In the genomic region with DNA sequence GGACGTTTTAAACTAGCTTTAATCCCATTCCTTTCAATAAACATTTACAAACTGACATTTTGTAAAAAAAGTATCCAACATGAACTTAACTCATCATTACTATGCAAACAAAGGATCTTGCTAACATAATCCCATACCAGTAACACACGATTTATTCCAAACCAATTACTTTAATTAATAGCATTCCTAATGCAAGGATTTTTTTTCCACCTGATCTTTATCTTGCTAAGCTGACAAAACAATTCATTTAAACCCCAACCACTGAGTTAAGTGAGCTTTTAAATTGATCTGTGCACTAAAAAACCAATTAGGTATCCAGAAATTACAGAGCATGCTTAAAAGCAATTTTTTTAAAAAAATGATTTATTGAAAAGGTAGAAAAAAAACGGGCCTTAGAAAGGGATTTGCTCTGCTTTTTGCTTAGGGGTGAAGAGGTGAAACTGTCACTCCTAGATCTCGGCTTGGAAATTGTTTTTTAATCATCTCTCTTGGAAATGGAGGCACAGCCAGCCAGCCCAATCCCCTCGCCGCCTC, we compare ENCODE assay signal across 8 cellular contexts. TPM values are rescaled to one million over a fixed set of nuclear protein-coding genes. Genes with fewer than 3 reads are reported as not detected.
DNase-seq lines count a peak whose midpoint lies in the region; ATAC-seq and TF ChIP-seq lines count a peak whose summit lies in the region.

No MANE protein-coding gene starts in this region.

- H3K27ac ChIP-seq in SK-N-SH (ENCODE audit: low read depth in 2 of 2, low read length in 1 of 2) (no peak overlapping the region), suprapubic skin (peak overlapping the region; percentile 92)

- peak overlapping the region; percentile 78 for H3K4me3 Mint-ChIP-seq in activated naive CD8-positive, alpha-beta T cell treated with anti-CD3 and anti-CD28 coated beads, Interleukin-2, amount 10 ng/mL, durations not matched to agents 7 days and 5 days

- H3K4me1 Mint-ChIP-seq in activated naive CD8-positive, alpha-beta T cell treated with anti-CD3 and anti-CD28 coated beads, Interleukin-2, amount 10 ng/mL, durations not matched to agents 7 days and 5 days, result peaks cover 32% of the 10 kb centered on the region

- TF ChIP-seq CTCF in SK-N-SH (IDR thresholded peaks at IDR 0.05), result no peak
- no peak for TF ChIP-seq CTCF in kidney epithelial cell (IDR thresholded peaks at IDR 0.05; ENCODE audit: insufficient read depth, low read length, poor library complexity, severe bottlenecking)
- TF ChIP-seq CTCF in suprapubic skin (IDR thresholded peaks at IDR 0.05), result no peak

- TF ChIP-seq RAD21 in SK-N-SH (IDR thresholded peaks at IDR 0.05; ENCODE audit: low read length), result no peak

- H3K27me3 ChIP-seq in SK-N-SH (ENCODE audit: insufficient read depth) (no peaks in the 10 kb centered on the region), kidney epithelial cell (ENCODE audit: control insufficient read depth, insufficient read depth, low read length) (no peaks in the 10 kb centered on the region), suprapubic skin (no peaks in the 10 kb centered on the region)

- no peaks in the 10 kb centered on the region for H3K9me3 ChIP-seq in SK-N-SH
- H3K9me3 ChIP-seq in suprapubic skin, result no peaks in the 10 kb centered on the region

- peaks cover 7% of the 10 kb centered on the region for H3K36me3 Mint-ChIP-seq in activated naive CD8-positive, alpha-beta T cell treated with anti-CD3 and anti-CD28 coated beads, Interleukin-2, amount 10 ng/mL, durations not matched to agents 7 days and 5 days

- no peak for DNase-seq in SK-N-SH
- no peak for DNase-seq in activated naive CD8-positive, alpha-beta T cell treated with anti-CD3 and anti-CD28 coated beads, Interleukin-2, amount 10 ng/mL, durations not matched to agents 7 days and 5 days
- no peak for DNase-seq in kidney epithelial cell (ENCODE audit: low read depth)
- DNase-seq in suprapubic skin (ENCODE audit: low spot score in 2 of 2), result no peak
- DNase-seq in GM19238 (ENCODE audit: insufficient read length, low spot score), result no peak
- no peak for DNase-seq in HUDEP-2 (lab: John Stamatoyannopoulos, UW; ENCODE audit: unreplicated experiment in 76 of 76)

- peak overlapping the region; percentile 89; the same call in 1 of the 2 replicates for H2AFZ ChIP-seq in SK-N-SH (ENCODE audit: low read depth)

- ATAC-seq in SK-N-SH treated with all-trans-retinoic acid at 6 μM for 48 hours, result no peak
- no peak for ATAC-seq in activated naive CD8-positive, alpha-beta T cell treated with anti-CD3 and anti-CD28 coated beads, Interleukin-2, amount 10 ng/mL, durations not matched to agents 7 days and 5 days (ENCODE audit: low read depth)
- no peak for ATAC-seq in HG03354 (IDR thresholded peaks at IDR 0.05; ENCODE audit: poor library complexity, severe bottlenecking, unreplicated experiment)

- TF ChIP-seq EP300 in SK-N-SH (IDR thresholded peaks at IDR 0.05; ENCODE audit: borderline replicate concordance in 1 of 2, low read depth in 1 of 2, low read length in 1 of 2), result no peak
- TF ChIP-seq EP300 in suprapubic skin (IDR thresholded peaks at IDR 0.05), result no peak

- no peaks in the 10 kb centered on the region for H3K9me2 ChIP-seq in SK-N-SH

- WGBS in SK-N-SH (ENCODE audit: low lambda C conversion rate), result 35% methylated on average over 6 of the region's 6 CpGs
- 24% methylated on average over 6 of the region's 6 CpGs for WGBS in suprapubic skin

- H3F3A ChIP-seq in SK-N-SH (replicated peaks; ENCODE audit: insufficient read depth), result no peaks in the 10 kb centered on the region

- H3K4me3 ChIP-seq in SK-N-SH (ENCODE audit: low read depth in 2 of 2, low read length in 1 of 2) (peak overlapping the region; percentile 79 to 91), kidney epithelial cell (ENCODE audit: low read depth, low read length) (peak overlapping the region; percentile 87), suprapubic skin (peak overlapping the region; percentile 86)

- peaks cover 23% of the 10 kb centered on the region for H3K27me3 Mint-ChIP-seq in activated naive CD8-positive, alpha-beta T cell treated with anti-CD3 and anti-CD28 coated beads, Interleukin-2, amount 10 ng/mL, durations not matched to agents 7 days and 5 days

- TF ChIP-seq POLR2A in suprapubic skin (IDR thresholded peaks at IDR 0.05), result no peak

- H3K36me3 ChIP-seq in SK-N-SH (replicated peaks in 1 of 2; ENCODE audit: control insufficient read depth in 1 of 2, insufficient read depth in 2 of 2, low read length in 1 of 2), result peaks cover 0 to 4% of the 10 kb centered on the region in 2 experiments
- H3K36me3 ChIP-seq in kidney epithelial cell (ENCODE audit: control insufficient read depth, insufficient read depth, low read length), result no peaks in the 10 kb centered on the region
- H3K36me3 ChIP-seq in suprapubic skin, result no peaks in the 10 kb centered on the region

- H3K79me2 ChIP-seq in SK-N-SH (ENCODE audit: insufficient read depth), result peaks cover 13% of the 10 kb centered on the region; the same call in 1 of the 2 replicates

- CTCF ChIA-PET in SK-N-SH (lab: Yijun Ruan, JAX), result interaction anchor here (0.6 to 8.3 kb wide), 13 partner anchors 12 to 1588 kb away, joined by 3 to 59 read pairs (median 4); no protein-coding TSS in a partner anchor

- H3K9ac ChIP-seq in SK-N-SH, result peak overlapping the region; percentile 72

- H4K20me1 ChIP-seq in SK-N-SH (ENCODE audit: insufficient read depth), result no peaks in the 10 kb centered on the region

- POLR2A ChIA-PET in SK-N-SH (lab: Yijun Ruan, JAX), result no interaction called here
- POLR2A ChIA-PET in activated naive CD8-positive, alpha-beta T cell treated with anti-CD3 and anti-CD28 coated beads, Interleukin-2, amount 10 ng/mL, durations not matched to agents 7 days and 5 days (lab: Charles Lee), result no interaction called here

- H3K27ac Mint-ChIP-seq in activated naive CD8-positive, alpha-beta T cell treated with anti-CD3 and anti-CD28 coated beads, Interleukin-2, amount 10 ng/mL, durations not matched to agents 7 days and 5 days, result peak overlapping the region; percentile 3

- peaks cover 13 to 14% of the 10 kb centered on the region in 2 experiments; a peak in 2 of 4 replicates for H3K4me1 ChIP-seq in SK-N-SH (ENCODE audit: control insufficient read depth in 1 of 2, insufficient read depth in 2 of 2, low read depth in 1 of 2, low read length in 1 of 2)
- peaks cover 58% of the 10 kb centered on the region for H3K4me1 ChIP-seq in suprapubic skin

- peak overlapping the region; percentile 90 for H3K4me2 ChIP-seq in SK-N-SH

- H3K9me3 Mint-ChIP-seq in activated naive CD8-positive, alpha-beta T cell treated with anti-CD3 and anti-CD28 coated beads, Interleukin-2, amount 10 ng/mL, durations not matched to agents 7 days and 5 days, result no peaks in the 10 kb centered on the region

TF ChIP-seq in SK-N-SH, 30 proteins besides CTCF, POLR2A, EP300 and RAD21 (continues in another document):
- TF ChIP-seq RFX5 (IDR thresholded peaks at IDR 0.05; ENCODE audit: low read length), result no peak
- no peak for TF ChIP-seq MEF2A (IDR thresholded peaks at IDR 0.05; ENCODE audit: borderline replicate concordance, low read depth)
- TF ChIP-seq ELF1 (IDR thresholded peaks at IDR 0.05), result no peak
- TF ChIP-seq, protein P1, sequence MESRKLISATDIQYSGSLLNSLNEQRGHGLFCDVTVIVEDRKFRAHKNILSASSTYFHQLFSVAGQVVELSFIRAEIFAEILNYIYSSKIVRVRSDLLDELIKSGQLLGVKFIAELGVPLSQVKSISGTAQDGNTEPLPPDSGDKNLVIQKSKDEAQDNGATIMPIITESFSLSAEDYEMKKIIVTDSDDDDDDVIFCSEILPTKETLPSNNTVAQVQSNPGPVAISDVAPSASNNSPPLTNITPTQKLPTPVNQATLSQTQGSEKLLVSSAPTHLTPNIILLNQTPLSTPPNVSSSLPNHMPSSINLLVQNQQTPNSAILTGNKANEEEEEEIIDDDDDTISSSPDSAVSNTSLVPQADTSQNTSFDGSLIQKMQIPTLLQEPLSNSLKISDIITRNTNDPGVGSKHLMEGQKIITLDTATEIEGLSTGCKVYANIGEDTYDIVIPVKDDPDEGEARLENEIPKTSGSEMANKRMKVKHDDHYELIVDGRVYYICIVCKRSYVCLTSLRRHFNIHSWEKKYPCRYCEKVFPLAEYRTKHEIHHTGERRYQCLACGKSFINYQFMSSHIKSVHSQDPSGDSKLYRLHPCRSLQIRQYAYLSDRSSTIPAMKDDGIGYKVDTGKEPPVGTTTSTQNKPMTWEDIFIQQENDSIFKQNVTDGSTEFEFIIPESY (IDR thresholded peaks at IDR 0.05; ENCODE audit: borderline replicate concordance, low read depth), result no peak

TF ChIP-seq in SK-N-SH treated with all-trans-retinoic acid at 6 μM for 48 hours, 23 proteins besides CTCF, POLR2A, EP300 and RAD21:
- TF ChIP-seq, protein P2, sequence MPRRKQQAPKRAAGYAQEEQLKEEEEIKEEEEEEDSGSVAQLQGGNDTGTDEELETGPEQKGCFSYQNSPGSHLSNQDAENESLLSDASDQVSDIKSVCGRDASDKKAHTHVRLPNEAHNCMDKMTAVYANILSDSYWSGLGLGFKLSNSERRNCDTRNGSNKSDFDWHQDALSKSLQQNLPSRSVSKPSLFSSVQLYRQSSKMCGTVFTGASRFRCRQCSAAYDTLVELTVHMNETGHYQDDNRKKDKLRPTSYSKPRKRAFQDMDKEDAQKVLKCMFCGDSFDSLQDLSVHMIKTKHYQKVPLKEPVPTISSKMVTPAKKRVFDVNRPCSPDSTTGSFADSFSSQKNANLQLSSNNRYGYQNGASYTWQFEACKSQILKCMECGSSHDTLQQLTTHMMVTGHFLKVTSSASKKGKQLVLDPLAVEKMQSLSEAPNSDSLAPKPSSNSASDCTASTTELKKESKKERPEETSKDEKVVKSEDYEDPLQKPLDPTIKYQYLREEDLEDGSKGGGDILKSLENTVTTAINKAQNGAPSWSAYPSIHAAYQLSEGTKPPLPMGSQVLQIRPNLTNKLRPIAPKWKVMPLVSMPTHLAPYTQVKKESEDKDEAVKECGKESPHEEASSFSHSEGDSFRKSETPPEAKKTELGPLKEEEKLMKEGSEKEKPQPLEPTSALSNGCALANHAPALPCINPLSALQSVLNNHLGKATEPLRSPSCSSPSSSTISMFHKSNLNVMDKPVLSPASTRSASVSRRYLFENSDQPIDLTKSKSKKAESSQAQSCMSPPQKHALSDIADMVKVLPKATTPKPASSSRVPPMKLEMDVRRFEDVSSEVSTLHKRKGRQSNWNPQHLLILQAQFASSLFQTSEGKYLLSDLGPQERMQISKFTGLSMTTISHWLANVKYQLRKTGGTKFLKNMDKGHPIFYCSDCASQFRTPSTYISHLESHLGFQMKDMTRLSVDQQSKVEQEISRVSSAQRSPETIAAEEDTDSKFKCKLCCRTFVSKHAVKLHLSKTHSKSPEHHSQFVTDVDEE (CRISPR knock-in tag; IDR thresholded peaks at IDR 0.05), result no peak
- TF ChIP-seq ZFP3 (CRISPR knock-in tag; IDR thresholded peaks at IDR 0.05) (no peak), ZC3H10 (CRISPR knock-in tag; IDR thresholded peaks at IDR 0.05) (no peak)

RNA-seq across cellular contexts. Expression of a gene that starts 1.2 kb away (rescaled TPM):
- 29.5 and 32.3 TPM in 2 replicates for polyA plus RNA-seq in SK-N-SH (2012; rRNA removed)
- 27.5 and 29.2 TPM in 2 replicates for polyA plus RNA-seq in SK-N-SH (2012; cell fraction: cytosol; rRNA removed)
- 33.0 and 35.2 TPM in 2 replicates for polyA plus RNA-seq in SK-N-SH (2012; cell fraction: nucleus; rRNA removed)
- 10 to 100 TPM; 12.7 to 12.9 TPM for total RNA-seq in activated naive CD8-positive, alpha-beta T cell treated with anti-CD3 and anti-CD28 coated beads, Interleukin-2, amount 10 ng/mL, durations not matched to agents 7 days and 5 days
- 9.0 and 9.3 TPM in 2 replicates for total RNA-seq in kidney epithelial cell
- total RNA-seq in suprapubic skin, result 10 to 100 TPM; 11.2 to 27.0 (median 17.8) TPM
